In the genomic region with DNA sequence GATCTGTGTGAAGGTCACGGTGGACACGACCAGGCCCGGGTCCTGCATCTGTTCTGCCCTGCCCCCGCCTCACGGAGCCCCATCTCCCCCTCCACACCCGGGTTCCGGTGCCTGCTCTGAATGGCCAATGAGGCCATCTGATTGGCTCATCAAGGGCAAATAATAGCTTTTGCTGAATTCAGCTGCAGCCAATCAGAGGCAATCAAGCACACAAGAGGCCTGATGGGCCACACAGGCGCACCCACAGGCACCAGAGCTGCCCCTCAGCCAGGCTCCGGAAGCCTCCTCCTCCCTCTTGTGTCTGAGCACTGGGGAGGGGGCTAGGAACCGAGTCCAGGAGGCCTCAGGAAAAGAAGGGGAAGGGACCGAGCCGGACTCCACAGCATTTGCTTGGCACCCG, we compare ENCODE assay signal across 1 cellular context.
TF ChIP-seq lines count a peak whose summit lies in the region.

No MANE protein-coding gene starts in this region.

TF ChIP-seq in SK-N-SH treated with all-trans-retinoic acid at 6 μM for 48 hours, 23 proteins besides CTCF, POLR2A, EP300 and RAD21 (continued from another document):
- TF ChIP-seq TSHZ2 (CRISPR knock-in tag; IDR thresholded peaks at IDR 0.05) (no peak), SNAI2 (CRISPR knock-in tag; IDR thresholded peaks at IDR 0.05) (no peak), ESRRG (CRISPR knock-in tag; IDR thresholded peaks at IDR 0.05) (no peak), GLIS3 (CRISPR knock-in tag; IDR thresholded peaks at IDR 0.05) (no peak), PPARA (CRISPR knock-in tag; IDR thresholded peaks at IDR 0.05; ENCODE audit: borderline replicate concordance) (no peak), PATZ1 (CRISPR knock-in tag; IDR thresholded peaks at IDR 0.05; ENCODE audit: borderline replicate concordance) (no peak), CSDC2 (CRISPR knock-in tag; IDR thresholded peaks at IDR 0.05) (no peak), TOX (CRISPR knock-in tag; IDR thresholded peaks at IDR 0.05; ENCODE audit: borderline replicate concordance) (no peak)
- TF ChIP-seq, protein P1, sequence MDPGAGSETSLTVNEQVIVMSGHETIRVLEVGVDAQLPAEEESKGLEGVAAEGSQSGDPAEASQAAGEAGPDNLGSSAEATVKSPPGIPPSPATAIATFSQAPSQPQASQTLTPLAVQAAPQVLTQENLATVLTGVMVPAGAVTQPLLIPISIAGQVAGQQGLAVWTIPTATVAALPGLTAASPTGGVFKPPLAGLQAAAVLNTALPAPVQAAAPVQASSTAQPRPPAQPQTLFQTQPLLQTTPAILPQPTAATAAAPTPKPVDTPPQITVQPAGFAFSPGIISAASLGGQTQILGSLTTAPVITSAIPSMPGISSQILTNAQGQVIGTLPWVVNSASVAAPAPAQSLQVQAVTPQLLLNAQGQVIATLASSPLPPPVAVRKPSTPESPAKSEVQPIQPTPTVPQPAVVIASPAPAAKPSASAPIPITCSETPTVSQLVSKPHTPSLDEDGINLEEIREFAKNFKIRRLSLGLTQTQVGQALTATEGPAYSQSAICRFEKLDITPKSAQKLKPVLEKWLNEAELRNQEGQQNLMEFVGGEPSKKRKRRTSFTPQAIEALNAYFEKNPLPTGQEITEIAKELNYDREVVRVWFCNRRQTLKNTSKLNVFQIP (CRISPR knock-in tag; IDR thresholded peaks at IDR 0.05; ENCODE audit: borderline replicate concordance, low read depth): no peak
- TF ChIP-seq, protein P2, sequence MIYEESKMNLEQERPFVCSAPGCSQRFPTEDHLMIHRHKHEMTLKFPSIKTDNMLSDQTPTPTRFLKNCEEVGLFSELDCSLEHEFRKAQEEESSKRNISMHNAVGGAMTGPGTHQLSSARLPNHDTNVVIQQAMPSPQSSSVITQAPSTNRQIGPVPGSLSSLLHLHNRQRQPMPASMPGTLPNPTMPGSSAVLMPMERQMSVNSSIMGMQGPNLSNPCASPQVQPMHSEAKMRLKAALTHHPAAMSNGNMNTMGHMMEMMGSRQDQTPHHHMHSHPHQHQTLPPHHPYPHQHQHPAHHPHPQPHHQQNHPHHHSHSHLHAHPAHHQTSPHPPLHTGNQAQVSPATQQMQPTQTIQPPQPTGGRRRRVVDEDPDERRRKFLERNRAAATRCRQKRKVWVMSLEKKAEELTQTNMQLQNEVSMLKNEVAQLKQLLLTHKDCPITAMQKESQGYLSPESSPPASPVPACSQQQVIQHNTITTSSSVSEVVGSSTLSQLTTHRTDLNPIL (CRISPR knock-in tag; IDR thresholded peaks at IDR 0.05; ENCODE audit: low read depth): no peak
